Comparison of ENCODE assay signal across 25 cellular contexts in genomic region chr2:57296795-57297517, GRCh38.
A peak's percentile ranks its signal among the peaks of the same experiment; 100 is the strongest.
DNase-seq lines count a peak whose midpoint lies in the region; ATAC-seq and TF ChIP-seq lines count a peak whose summit lies in the region.
"Had no signal": no experiment of that assay in that cellular context is flagged by ENCODE, and none has a peak within 500 bp of the region (broad histone marks: within the 10 kb centered on the region; RNA-seq: fewer than 3 reads in every experiment).

No MANE protein-coding gene starts in this region.

- H3F3A ChIP-seq in GM23248 (ENCODE audit: insufficient read depth) (0 out of 2 replicates have a peak, but pooled peaks cover 13% of the 10 kb centered on the region), SK-N-SH (replicated peaks; ENCODE audit: insufficient read depth) (peaks cover 21% of the 10 kb centered on the region)

- no peaks in the 10 kb centered on the region for H4K20me1 ChIP-seq in GM23248 (ENCODE audit: insufficient read depth)
- no peaks in the 10 kb centered on the region for H4K20me1 ChIP-seq in SK-N-SH (ENCODE audit: insufficient read depth)

- peak in 1 of 2 experiments; percentile 66; a peak in 1 of 4 replicates for TF ChIP-seq EP300 in SK-N-SH (IDR thresholded peaks at IDR 0.05; ENCODE audit: borderline replicate concordance in 1 of 2, low read depth in 1 of 2, low read length in 1 of 2)

- H3K27me3 ChIP-seq in GM23248 (replicated peaks; ENCODE audit: insufficient read depth): no peaks in the 10 kb centered on the region
- H3K27me3 ChIP-seq in SK-N-SH (ENCODE audit: insufficient read depth): no peaks in the 10 kb centered on the region
- no peaks in the 10 kb centered on the region for H3K27me3 ChIP-seq in adrenal gland

- CTCF ChIA-PET in SK-N-SH (lab: Yijun Ruan, JAX): no interaction called here

- H3K79me2 ChIP-seq in GM23248 (ENCODE audit: insufficient read depth) (no peaks in the 10 kb centered on the region), SK-N-SH (ENCODE audit: insufficient read depth) (no peaks in the 10 kb centered on the region)

- POLR2A ChIA-PET in SK-N-SH (lab: Yijun Ruan, JAX): no interaction called here

- H3K27ac ChIP-seq in GM23248 (no peak overlapping the region), SK-N-SH (ENCODE audit: low read depth in 2 of 2, low read length in 1 of 2) (peak overlapping the region; percentile 58 to 86; a peak in 3 of 4 replicates), adrenal gland (no peak overlapping the region)
- H3K27ac ChIP-seq: WERI-Rb-1 had no signal

- H3K4me1 ChIP-seq in GM23248 (ENCODE audit: insufficient read depth): peaks cover 6% of the 10 kb centered on the region
- H3K4me1 ChIP-seq in SK-N-SH (ENCODE audit: control insufficient read depth in 1 of 2, insufficient read depth in 2 of 2, low read depth in 1 of 2, low read length in 1 of 2): 0 out of 4 replicates have a peak, but pooled peaks cover 0 to 8% of the 10 kb centered on the region in 2 experiments
- H3K4me1 ChIP-seq in adrenal gland (replicated peaks in 1 of 2): no peaks in the 10 kb centered on the region

- in situ Hi-C loops in GM23248 (cut with MboI) (no loop called here), GM13976 (cut with MboI; ENCODE audit: low sequenced_read_pairs, unreplicated experiment) (no loop called here)

- TF ChIP-seq RAD21 in SK-N-SH (IDR thresholded peaks at IDR 0.05; ENCODE audit: low read length): no peak

- H3K9me3 ChIP-seq in GM23248 (ENCODE audit: low read depth) (no peaks in the 10 kb centered on the region), SK-N-SH (no peaks in the 10 kb centered on the region), adrenal gland (replicated peaks in 1 of 3) (no peaks in the 10 kb centered on the region)

- H3K36me3 ChIP-seq in GM23248 (ENCODE audit: low read depth) (no peaks in the 10 kb centered on the region), SK-N-SH (replicated peaks in 1 of 2; ENCODE audit: control insufficient read depth in 1 of 2, insufficient read depth in 2 of 2, low read length in 1 of 2) (no peaks in the 10 kb centered on the region), adrenal gland (replicated peaks in 1 of 2) (no peaks in the 10 kb centered on the region)
- H3K36me3 ChIP-seq: WERI-Rb-1 had no signal

- TF ChIP-seq CTCF in SK-N-SH (IDR thresholded peaks at IDR 0.05): no peak
- TF ChIP-seq CTCF in fibroblast of mammary gland (conservative IDR thresholded peaks at IDR 0.05; ENCODE audit: control insufficient read depth, insufficient read depth, low read depth, low read length): no peak
- no peak for TF ChIP-seq CTCF in adrenal gland (IDR thresholded peaks at IDR 0.05)
- TF ChIP-seq CTCF in GM13976 (IDR thresholded peaks at IDR 0.05; ENCODE audit: borderline replicate concordance, control extremely low read depth, extremely low read depth, insufficient read depth, missing control alignments): no peak

- intact Hi-C loops in adrenal gland (cut with DNase I): loop anchor here in 1 of 2 donors (10.0 kb wide), 1 partner anchor 48 kb away; no protein-coding TSS in a partner anchor

- H2AFZ ChIP-seq in GM23248: peak overlapping the region; percentile 23; the same call in 1 of the 2 replicates
- peak overlapping the region; percentile 76; the same call in 1 of the 2 replicates for H2AFZ ChIP-seq in SK-N-SH (ENCODE audit: low read depth)

- peak overlapping the region; percentile 30 for H3K4me3 ChIP-seq in GM23248
- H3K4me3 ChIP-seq in SK-N-SH (ENCODE audit: low read depth in 2 of 2, low read length in 1 of 2): peak overlapping the region; percentile 20 to 22; a peak in 3 of 4 replicates
- no peak overlapping the region for H3K4me3 ChIP-seq in fibroblast of mammary gland (ENCODE audit: control insufficient read depth, low read depth, low read length)
- H3K4me3 ChIP-seq in adrenal gland: no peak overlapping the region

- ATAC-seq in GM19463 (IDR thresholded peaks at IDR 0.05; ENCODE audit: unreplicated experiment): no peak
- ATAC-seq: activated CD8-positive, alpha-beta memory T cell treated with anti-CD3 and anti-CD28 coated beads, Interleukin-2, amount 10 ng/mL, durations not matched to agents 7 days and 5 days; activated T-cell treated with anti-CD3 and anti-CD28 coated beads, Interleukin-2, amount 50 U/mL, for 72 hours; CD8-positive, alpha-beta T cell; HepG2; naive thymus-derived CD8-positive, alpha-beta T cell; stimulated activated naive CD8-positive, alpha-beta T cell treated with anti-CD3 and anti-CD28 coated beads, Interleukin-15, Interleukin-2, amounts not matched to agents 100 U/mL and 50 U/mL, for 24 hours had no signal

- 33 to 41% methylated on average over 2 of the region's 2 CpGs for WGBS in GM23248 (ENCODE audit: low coverage in 1 of 2, low lambda C conversion rate in 2 of 2, missing lambda C conversion rate in 2 of 2), 2 experiments
- 30% methylated on average over 2 of the region's 2 CpGs for WGBS in SK-N-SH (ENCODE audit: low lambda C conversion rate)
- WGBS in adrenal gland, 4 donors: 81 to 100% (median 95%) methylated on average over 2 of the region's 2 CpGs

- DNase-seq in A172 (ENCODE audit: low spot score) (peak; percentile 31), GM23248 (peak; percentile 58), SK-N-SH (no peak), fibroblast of mammary gland (ENCODE audit: low read depth) (peak; percentile 0), NCI-H524 treated with DMSO at 0.1 percent for 48 hours (lab: John Stamatoyannopoulos, UW) (no peak), adrenal gland (no peak), GM13976 (ENCODE audit: low spot score) (no peak)
- DNase-seq: 8988T; activated CD4-positive, alpha-beta T cell treated with anti-CD3 and anti-CD28 coated beads, Interleukin-2, amount 50 U/mL, for 1 hour; activated CD8-positive, alpha-beta memory T cell treated with anti-CD3 and anti-CD28 coated beads, Interleukin-2, amount 10 ng/mL, durations not matched to agents 7 days and 5 days; activated naive CD4-positive, alpha-beta T cell treated with anti-CD3 and anti-CD28 coated beads for 36 hours; activated T-cell treated with anti-CD3 and anti-CD28 coated beads, Interleukin-2, amount 50 U/mL, for 72 hours; amniotic stem cell; CD8-positive, alpha-beta T cell; HCEC 1CT; islet precursor cell; Karpas-422; midbrain; naive thymus-derived CD8-positive, alpha-beta T cell; occipital lobe; Right ventricle myocardium superior; stimulated activated naive CD8-positive, alpha-beta T cell treated with anti-CD3 and anti-CD28 coated beads, Interleukin-15, Interleukin-2, amounts not matched to agents 100 U/mL and 50 U/mL, for 24 hours; WERI-Rb-1 had no signal

- H3K9ac ChIP-seq in GM23248 (no peak overlapping the region), SK-N-SH (peak overlapping the region; percentile 47; the same call in 1 of the 2 replicates)

- H3K9me2 ChIP-seq in GM23248 (ENCODE audit: insufficient read depth): no peaks in the 10 kb centered on the region
- H3K9me2 ChIP-seq in SK-N-SH: no peaks in the 10 kb centered on the region

- H3K4me2 ChIP-seq in GM23248 (ENCODE audit: unreplicated experiment): no peak overlapping the region
- H3K4me2 ChIP-seq in SK-N-SH: peak overlapping the region; percentile 41

- no peak for TF ChIP-seq POLR2A in adrenal gland (IDR thresholded peaks at IDR 0.05)

TF ChIP-seq in SK-N-SH, 30 proteins besides CTCF, POLR2A, EP300 and RAD21:
- TF ChIP-seq FOSL2 (IDR thresholded peaks at IDR 0.05; ENCODE audit: borderline replicate concordance, low read depth): peak; percentile 79; the same call in 1 of the 2 replicates
- TF ChIP-seq PBX3 (IDR thresholded peaks at IDR 0.05): peak; percentile 44
- peak; percentile 83 for TF ChIP-seq JUND (IDR thresholded peaks at IDR 0.05)
- TF ChIP-seq USF2 (IDR thresholded peaks at IDR 0.05; ENCODE audit: borderline replicate concordance, low read depth, low read length): no peak
- peak; percentile 68 for TF ChIP-seq TCF12 (IDR thresholded peaks at IDR 0.05)
- peak; percentile 48; the same call in 1 of the 2 replicates for TF ChIP-seq TEAD4 (IDR thresholded peaks at IDR 0.05; ENCODE audit: borderline replicate concordance, insufficient read depth)

Comparison
In these comparisons a context has a peak if more than half of its experiments do, and no peak if none do; other contexts are left out.
1. DNase-seq: peak in A172 (single experiment), GM23248 (single experiment) and fibroblast of mammary gland (single experiment); none in SK-N-SH (single experiment), NCI-H524 treated with DMSO at 0.1 percent for 48 hours (single experiment), adrenal gland (0 of 7) and GM13976 (single experiment).
2. H3K27ac ChIP-seq: peak in SK-N-SH (2 of 2); none in GM23248 (single experiment) and adrenal gland (0 of 5).
3. H3K4me3 ChIP-seq: peak in GM23248 (single experiment) and SK-N-SH (2 of 2); none in fibroblast of mammary gland (single experiment) and adrenal gland (0 of 4).